Comparison of ENCODE assay signal across 1 cellular context in genomic region chr1:226747519-226748263, GRCh38. TPM values are rescaled to one million over a fixed set of nuclear protein-coding genes. Genes with fewer than 3 reads are reported as not detected.
"Had no signal": no experiment of that assay in that cellular context is flagged by ENCODE, and none has a peak within 500 bp of the region (broad histone marks: within the 10 kb centered on the region; RNA-seq: fewer than 3 reads in every experiment).

No MANE protein-coding gene starts in this region.

RNA-seq across cellular contexts. Expression of gene ITPKB, which starts 8.6 kb away (rescaled TPM):
- total RNA-seq: HepG2 had no signal
